ENCODE assay signal across 13 cellular contexts in the genomic region with DNA sequence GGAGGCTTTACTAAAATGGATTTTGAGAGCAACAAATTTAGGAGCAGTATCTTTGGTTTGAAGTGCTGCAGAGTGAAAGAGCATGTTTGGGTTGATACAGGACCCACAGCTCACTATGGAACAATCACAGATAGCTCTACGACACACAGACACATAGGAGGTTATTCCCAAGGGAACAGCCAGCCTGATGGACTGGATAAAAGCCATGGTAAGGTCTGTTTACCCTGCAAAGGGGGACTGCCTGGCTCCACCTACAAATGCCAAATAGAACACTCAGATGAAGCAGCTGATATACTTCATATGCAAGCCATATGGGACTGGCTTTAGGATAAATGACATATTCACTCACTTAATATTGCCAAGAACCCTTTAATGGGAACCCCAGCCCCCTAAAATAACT.
DNase-seq lines count a peak whose midpoint lies in the region; ATAC-seq, FAIRE-seq and TF ChIP-seq lines count a peak whose summit lies in the region.
"Had no signal": no experiment of that assay in that cellular context is flagged by ENCODE, and none has a peak within 500 bp of the region (broad histone marks: within the 10 kb centered on the region; RNA-seq: fewer than 3 reads in every experiment).

No MANE protein-coding gene starts in this region.

- DNase-seq in activated naive CD4-positive, alpha-beta T cell treated with anti-CD3 and anti-CD28 coated beads, Interleukin-2, amount 10 ng/mL, durations not matched to agents 7 days and 5 days, result no peak
- DNase-seq in activated naive CD4-positive, alpha-beta T cell treated with anti-CD3 and anti-CD28 coated beads for 36 hours, result no peak
- DNase-seq in GM12878 (ENCODE audit: low read depth, low spot score), result no peak
- DNase-seq in head of caudate nucleus, result no peak
- DNase-seq in HCEC 1CT, result no peak
- DNase-seq in mammary epithelial cell, result no peak
- DNase-seq in dedifferentiated amniotic fluid mesenchymal stem cell (ENCODE audit: extremely low spot score), result no peak
- DNase-seq: activated T-cell treated with anti-CD3 and anti-CD28 coated beads, Interleukin-2, amount 50 U/mL, for 4 hours; HFFc6; NCI-H226 had no signal

- peaks cover 4% of the 10 kb centered on the region for H3K27me3 Mint-ChIP-seq in activated naive CD4-positive, alpha-beta T cell treated with anti-CD3 and anti-CD28 coated beads, Interleukin-2, amount 10 ng/mL, durations not matched to agents 7 days and 5 days
- H3K27me3 Mint-ChIP-seq in activated naive CD4-positive, alpha-beta T cell treated with anti-CD3 and anti-CD28 coated beads for 36 hours (ENCODE audit: low read depth), result no peaks in the 10 kb centered on the region

- H3K4me1 Mint-ChIP-seq in activated naive CD4-positive, alpha-beta T cell treated with anti-CD3 and anti-CD28 coated beads, Interleukin-2, amount 10 ng/mL, durations not matched to agents 7 days and 5 days, result peaks cover 28% of the 10 kb centered on the region
- H3K4me1 Mint-ChIP-seq in activated naive CD4-positive, alpha-beta T cell treated with anti-CD3 and anti-CD28 coated beads for 36 hours (ENCODE audit: low read depth), result peaks cover 5% of the 10 kb centered on the region

- H3K27ac ChIP-seq in KMS-11 (peak overlapping the region; percentile 8; the same call in 1 of the 2 replicates), GM12878 (ENCODE audit: control insufficient read depth, insufficient read depth) (peak overlapping the region; percentile 57), mammary epithelial cell (ENCODE audit: insufficient read depth, low read depth, low read length) (no peak overlapping the region)
- H3K27ac ChIP-seq: C4-2B had no signal

- SMC1A ChIA-PET in GM12878 (lab: Charles Lee; ENCODE audit: uncharacterized antibody, unreplicated experiment), result interaction anchor here (0.8 to 2.2 kb wide), 9 partner anchors 11 to 190 kb away, joined by 3 to 8 read pairs (median 4); no protein-coding TSS in a partner anchor

- H3K4me1 ChIP-seq in KMS-11 (ENCODE audit: low read depth, poor library complexity, severe bottlenecking), result peaks cover 20% of the 10 kb centered on the region
- peaks cover 13% of the 10 kb centered on the region for H3K4me1 ChIP-seq in GM12878 (ENCODE audit: control insufficient read depth, insufficient read depth, low read length)
- no peaks in the 10 kb centered on the region for H3K4me1 ChIP-seq in mammary epithelial cell (ENCODE audit: insufficient read depth, low read length)

- H3K4me3 Mint-ChIP-seq in activated naive CD4-positive, alpha-beta T cell treated with anti-CD3 and anti-CD28 coated beads, Interleukin-2, amount 10 ng/mL, durations not matched to agents 7 days and 5 days, result peak overlapping the region; percentile 10
- H3K4me3 Mint-ChIP-seq in activated naive CD4-positive, alpha-beta T cell treated with anti-CD3 and anti-CD28 coated beads for 36 hours, result no peak overlapping the region
- H3K4me3 Mint-ChIP-seq: activated T-cell treated with anti-CD3 and anti-CD28 coated beads, Interleukin-2, amount 50 U/mL, for 4 hours had no signal

- intact Hi-C loops in activated naive CD4-positive, alpha-beta T cell treated with anti-CD3 and anti-CD28 coated beads for 36 hours (cut with micrococcal nuclease), result no loop called here
- intact Hi-C loops in GM12878 (cut with micrococcal nuclease; ENCODE audit: unreplicated experiment), result no loop called here
- intact Hi-C loops in head of caudate nucleus (cut with DNase I), result no loop called here
- intact Hi-C loops in mammary epithelial cell (cut with micrococcal nuclease), result no loop called here

- H3K9ac ChIP-seq in KMS-11 (no peak overlapping the region), GM12878 (ENCODE audit: control insufficient read depth, insufficient read depth, low read length) (no peak overlapping the region), mammary epithelial cell (ENCODE audit: insufficient read depth, low read length) (no peak overlapping the region)

- TF ChIP-seq POLR2A in GM12878 (IDR thresholded peaks at IDR 0.05; ENCODE audit: low read depth, low read length), result no peak

- CTCF ChIA-PET in activated naive CD4-positive, alpha-beta T cell treated with anti-CD3 and anti-CD28 coated beads, Interleukin-2, amount 10 ng/mL, durations not matched to agents 7 days and 5 days (lab: Charles Lee), result interaction anchor here (0.7 to 1.7 kb wide), 4 partner anchors 26 to 591 kb away, joined by 3 to 5 read pairs (median 3); no protein-coding TSS in a partner anchor
- CTCF ChIA-PET in activated naive CD4-positive, alpha-beta T cell treated with anti-CD3 and anti-CD28 coated beads for 36 hours (lab: Charles Lee), result interaction anchor here (0.7 kb wide), 1 partner anchor 77 kb away, joined by 3 read pairs; no protein-coding TSS in a partner anchor
- CTCF ChIA-PET in GM12878 (lab: Yijun Ruan, JAX), result interaction anchor here (0.9 to 1.5 kb wide), 5 partner anchors 10 to 445 kb away, joined by 3 to 7 read pairs (median 3); no protein-coding TSS in a partner anchor
- CTCF ChIA-PET in mammary epithelial cell (lab: Charles Lee; ENCODE audit: low non-redundant PET), result no interaction called here

- H3K36me3 ChIP-seq in KMS-11 (ENCODE audit: insufficient read depth) (no peaks in the 10 kb centered on the region), GM12878 (ENCODE audit: control insufficient read depth in 2 of 2, insufficient read depth in 2 of 2, low read length in 1 of 2) (no peaks in the 10 kb centered on the region), mammary epithelial cell (ENCODE audit: insufficient read depth, low read length) (no peaks in the 10 kb centered on the region)

- H3K27me3 ChIP-seq in KMS-11 (ENCODE audit: insufficient read depth, low read depth) (no peaks in the 10 kb centered on the region), GM12878 (replicated peaks in 1 of 2; ENCODE audit: control insufficient read depth in 2 of 2, insufficient read depth in 2 of 2, low read length in 1 of 2) (no peaks in the 10 kb centered on the region), mammary epithelial cell (ENCODE audit: insufficient read depth, low read length) (no peaks in the 10 kb centered on the region)

- H3K9me3 ChIP-seq in GM12878 (replicated peaks; ENCODE audit: control insufficient read depth, insufficient read depth, low read length) (peaks cover 7% of the 10 kb centered on the region; the same call in 2 of the 3 replicates), mammary epithelial cell (replicated peaks; ENCODE audit: insufficient read depth, low read length) (no peaks in the 10 kb centered on the region)

- POLR2A ChIA-PET in GM12878 (lab: Charles Lee), result interaction anchor here (0.6 to 1.0 kb wide), 3 partner anchors 25 to 322 kb away, joined by 3 to 6 read pairs (median 5); no protein-coding TSS in a partner anchor

- in situ Hi-C loops in GM12878 (cut with MboI), result no loop called here
- in situ Hi-C loops in mammary epithelial cell (cut with MboI; ENCODE audit: low sequenced_read_pairs in 2 of 2), result no loop called here

- BruUV-seq in GM12878 (replicated peaks; lab: Mats Ljungman, UMichigan), result no TSS peak
- BruUV-seq in mammary epithelial cell (replicated peaks; lab: Mats Ljungman, UMichigan), result no TSS peak

- TF ChIP-seq RAD21 in GM12878 (IDR thresholded peaks at IDR 0.05; ENCODE audit: insufficient read depth, low read depth, low read length), result no peak

- RAD21 ChIA-PET in GM12878 (lab: Charles Lee; ENCODE audit: unreplicated experiment), result interaction anchor here (1.4 to 2.1 kb wide), 3 partner anchors 24 to 97 kb away, joined by 3 to 12 read pairs (median 7); no protein-coding TSS in a partner anchor

- 0% methylated on average over 1 of the region's 1 CpG for WGBS in GM12878 (ENCODE audit: insufficient coverage, insufficient replicate concordance, low lambda C conversion rate, missing lambda C conversion rate)
- 90% methylated on average over 1 of the region's 1 CpG for WGBS in mammary epithelial cell (ENCODE audit: low coverage, missing lambda C conversion rate)

- dilution Hi-C loops in mammary epithelial cell (cut with HindIII; ENCODE audit: low sequenced_read_pairs), result no loop called here

- H3K9me3 Mint-ChIP-seq in activated naive CD4-positive, alpha-beta T cell treated with anti-CD3 and anti-CD28 coated beads, Interleukin-2, amount 10 ng/mL, durations not matched to agents 7 days and 5 days, result peaks cover 11% of the 10 kb centered on the region
- no peaks in the 10 kb centered on the region for H3K9me3 Mint-ChIP-seq in activated naive CD4-positive, alpha-beta T cell treated with anti-CD3 and anti-CD28 coated beads for 36 hours
- H3K9me3 Mint-ChIP-seq: activated T-cell treated with anti-CD3 and anti-CD28 coated beads, Interleukin-2, amount 50 U/mL, for 4 hours; HFFc6 had no signal

- H3K4me3 ChIP-seq in KMS-11 (IDR thresholded peaks at IDR 0.05; ENCODE audit: insufficient read depth, low read depth, low read length), result no peak overlapping the region
- peak overlapping the region; percentile 18; the same call in 1 of the 2 replicates for H3K4me3 ChIP-seq in GM12878
- no peak overlapping the region for H3K4me3 ChIP-seq in mammary epithelial cell (replicated peaks in 1 of 3; ENCODE audit: insufficient read depth in 1 of 3, low read depth in 2 of 3, low read length in 3 of 3)
- H3K4me3 ChIP-seq: mucosa of descending colon had no signal

- ATAC-seq in GM12878, result no peak; the same call in 2 of the 3 replicates

- H3K79me2 ChIP-seq in KMS-11 (ENCODE audit: insufficient read depth, low read depth) (no peaks in the 10 kb centered on the region), GM12878 (ENCODE audit: control insufficient read depth, insufficient read depth, low read length) (no peaks in the 10 kb centered on the region), mammary epithelial cell (ENCODE audit: insufficient read depth, low read length) (no peaks in the 10 kb centered on the region)

- peak overlapping the region; percentile 87 for H3K27ac Mint-ChIP-seq in activated naive CD4-positive, alpha-beta T cell treated with anti-CD3 and anti-CD28 coated beads, Interleukin-2, amount 10 ng/mL, durations not matched to agents 7 days and 5 days
- H3K27ac Mint-ChIP-seq in activated naive CD4-positive, alpha-beta T cell treated with anti-CD3 and anti-CD28 coated beads for 36 hours, result no peak overlapping the region
- H3K27ac Mint-ChIP-seq: HFFc6 had no signal

- H3K4me2 ChIP-seq in KMS-11, result peak overlapping the region; percentile 29; the same call in 1 of the 2 replicates
- peak overlapping the region; percentile 70 for H3K4me2 ChIP-seq in GM12878 (ENCODE audit: control insufficient read depth, insufficient read depth)
- H3K4me2 ChIP-seq in mammary epithelial cell (ENCODE audit: insufficient read depth, low read depth, low read length), result no peak overlapping the region

- FAIRE-seq in GM12878 (lab: Jason Lieb, UNC), result no peak

- peaks cover 4% of the 10 kb centered on the region for H3K36me3 Mint-ChIP-seq in activated naive CD4-positive, alpha-beta T cell treated with anti-CD3 and anti-CD28 coated beads, Interleukin-2, amount 10 ng/mL, durations not matched to agents 7 days and 5 days
- H3K36me3 Mint-ChIP-seq in activated naive CD4-positive, alpha-beta T cell treated with anti-CD3 and anti-CD28 coated beads for 36 hours (ENCODE audit: low read depth), result no peaks in the 10 kb centered on the region

- TF ChIP-seq CTCF in KMS-11 (conservative IDR thresholded peaks at IDR 0.05; ENCODE audit: low read depth, low read length) (no peak), GM12878 (IDR thresholded peaks at IDR 0.05 in 2 of 3, conservative IDR thresholded peaks at IDR 0.05 in 1 of 3; ENCODE audit: control insufficient read depth in 2 of 3, extremely low read depth in 1 of 3, insufficient read depth in 1 of 3, low read depth in 3 of 3, low read length in 3 of 3) (no peak), mammary epithelial cell (conservative IDR thresholded peaks at IDR 0.05 in 1 of 2, IDR thresholded peaks at IDR 0.05 in 1 of 2; ENCODE audit: extremely low read depth in 1 of 2, insufficient read depth in 1 of 2, low read depth in 1 of 2, low read length in 2 of 2) (no peak)

- TF ChIP-seq EP300 in GM12878 (IDR thresholded peaks at IDR 0.05; ENCODE audit: borderline replicate concordance in 1 of 2, control insufficient read depth in 1 of 2, low read depth in 2 of 2, low read length in 2 of 2), result no peak

- H2AFZ ChIP-seq in KMS-11 (ENCODE audit: low read depth), result no peak overlapping the region
- peak overlapping the region; percentile 32 for H2AFZ ChIP-seq in GM12878 (ENCODE audit: control insufficient read depth, low read depth, low read length)
- H2AFZ ChIP-seq in mammary epithelial cell (ENCODE audit: low read depth, low read length), result no peak overlapping the region

- H4K20me1 ChIP-seq in KMS-11 (ENCODE audit: insufficient read depth) (no peaks in the 10 kb centered on the region), GM12878 (ENCODE audit: control insufficient read depth, insufficient read depth) (no peaks in the 10 kb centered on the region), mammary epithelial cell (ENCODE audit: insufficient read depth, low read length) (no peaks in the 10 kb centered on the region)
